In the genomic region with DNA sequence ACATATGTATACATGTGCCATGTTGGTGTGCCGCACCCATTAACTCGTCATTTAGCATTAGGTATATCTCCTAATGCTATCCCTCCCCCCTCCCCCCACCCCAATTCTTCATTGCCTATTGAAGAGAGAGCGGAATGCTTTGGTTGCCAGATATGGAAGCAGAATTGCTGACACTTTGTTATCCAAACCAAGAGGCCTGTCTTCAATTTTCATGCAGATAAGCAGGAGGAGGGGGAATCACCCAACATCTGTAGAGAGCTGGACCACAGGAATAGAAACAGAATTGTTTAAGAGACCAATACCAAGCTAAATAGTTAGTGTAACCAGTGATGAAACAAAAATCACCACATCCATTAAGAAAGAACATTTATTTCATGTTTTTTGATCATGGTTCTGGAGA, we compare ENCODE assay signal across 37 cellular contexts. TPM values are rescaled to one million over a fixed set of nuclear protein-coding genes. Genes with fewer than 3 reads are reported as not detected.
"Had no signal": no experiment of that assay in that cellular context is flagged by ENCODE, and none has a peak within 500 bp of the region (broad histone marks: within the 10 kb centered on the region; RNA-seq: fewer than 3 reads in every experiment).

No MANE protein-coding gene starts in this region.

- ATAC-seq: activated CD8-positive, alpha-beta T cell treated with anti-CD3 and anti-CD28 coated beads for 36 hours; activated T-cell treated with anti-CD3 and anti-CD28 coated beads, Interleukin-2, amount 50 U/mL, for 72 hours; activated T-helper 17 cell treated with anti-CD3 and anti-CD28 coated beads, Interleukin-2, amount 50 U/mL, for 72 hours; Right ventricle myocardium inferior had no signal

- DNase-seq: activated CD4-positive, alpha-beta T cell treated with anti-CD3 and anti-CD28 coated beads for 1 hour; activated CD4-positive, alpha-beta T cell treated with anti-CD3 and anti-CD28 coated beads for 48 hours; activated CD4-positive, CD25-positive, alpha-beta regulatory T cell; activated CD8-positive, alpha-beta T cell treated with anti-CD3 and anti-CD28 coated beads for 36 hours; activated gamma-delta T cell; activated naive CD4-positive, alpha-beta T cell treated with Interleukin-2 at 50 U/mL for 16 hours; activated naive CD8-positive, alpha-beta T cell treated with anti-CD3 and anti-CD28 coated beads, Interleukin-2, amount 10 ng/mL, durations not matched to agents 7 days and 5 days; activated T-cell treated with anti-CD3 and anti-CD28 coated beads, Interleukin-2, amount 50 U/mL, for 1 hour; activated T-cell treated with anti-CD3 and anti-CD28 coated beads, Interleukin-2, amount 50 U/mL, for 72 hours; amygdala; Kasumi-1; MG63; MV-4-11; NCI-H1092; NCI-H1436 treated with DMSO at 0.1 percent for 48 hours; NCI-H187; NCI-H2029 treated with DMSO at 0.1 percent for 48 hours; NCI-H2107; NCI-H2171; NCI-H510A; NCI-H526; NCI-H748 treated with DMSO at 0.1 percent for 48 hours; NK-92 treated with Interleukin-12 subunit alpha and Interleukin-12 subunit beta, amount 100 ng/mL, for 24 hours; PC-9; SW 1271; T-helper 1 cell; T-helper 2 cell; T-helper 9 cell had no signal

- H3K4me2 ChIP-seq: PC-9 had no signal

- H3K36me3 ChIP-seq: ascending aorta, cardiac muscle cell, MG63 had no signal

- H3K27me3 ChIP-seq: ascending aorta, cardiac muscle cell, MG63 had no signal

- H3K4me1 ChIP-seq: ascending aorta had no signal

- H3K9me3 ChIP-seq: ascending aorta, MG63 had no signal

- H2AFZ ChIP-seq: PC-9 had no signal

- H3K4me3 ChIP-seq: ascending aorta, cardiac muscle cell, MG63, PC-9 had no signal

- H3K27ac ChIP-seq: ascending aorta, cardiac muscle cell, PC-9, RWPE1, VCaP had no signal

- FAIRE-seq: RCC 7860 had no signal

RNA-seq across cellular contexts. Expression of gene ASPA, which starts 7.1 kb away (rescaled TPM):
- total RNA-seq: activated CD8-positive, alpha-beta memory T cell treated with anti-CD3 and anti-CD28 coated beads for 36 hours; activated CD8-positive, alpha-beta T cell treated with anti-CD3 and anti-CD28 coated beads for 36 hours; activated naive CD8-positive, alpha-beta T cell treated with anti-CD3 and anti-CD28 coated beads, Interleukin-2, amount 10 ng/mL, durations not matched to agents 7 days and 5 days; cardiac muscle cell; OCI-LY7; PC-9 had no signal
- polyA plus RNA-seq: cardiac muscle cell had no signal

RNA-seq across cellular contexts. Expression of gene SPATA22, which starts 11.2 kb away (rescaled TPM):
- total RNA-seq: activated CD8-positive, alpha-beta T cell treated with anti-CD3 and anti-CD28 coated beads for 36 hours; activated T-helper 17 cell treated with anti-CD3 and anti-CD28 coated beads, Interleukin-2, amount 50 U/mL, for 72 hours; ascending aorta; cardiac muscle cell; OCI-LY7; PC-9 had no signal
- polyA plus RNA-seq: cardiac muscle cell had no signal

RNA-seq across cellular contexts. Expression of gene OR1E2, which starts 49.2 kb away (rescaled TPM):
- total RNA-seq: activated CD8-positive, alpha-beta memory T cell treated with anti-CD3 and anti-CD28 coated beads for 36 hours; activated CD8-positive, alpha-beta T cell treated with anti-CD3 and anti-CD28 coated beads for 36 hours; activated naive CD8-positive, alpha-beta T cell treated with anti-CD3 and anti-CD28 coated beads, Interleukin-2, amount 10 ng/mL, durations not matched to agents 7 days and 5 days; activated T-cell treated with anti-CD3 and anti-CD28 coated beads, Interleukin-2, amount 50 U/mL, for 72 hours; activated T-helper 17 cell treated with anti-CD3 and anti-CD28 coated beads, Interleukin-2, amount 50 U/mL, for 72 hours; ascending aorta; cardiac muscle cell; OCI-LY7; PC-9; Right ventricle myocardium inferior had no signal
- polyA plus RNA-seq: cardiac muscle cell had no signal
